Comparison of ENCODE assay signal across 17 cellular contexts in the genomic region with DNA sequence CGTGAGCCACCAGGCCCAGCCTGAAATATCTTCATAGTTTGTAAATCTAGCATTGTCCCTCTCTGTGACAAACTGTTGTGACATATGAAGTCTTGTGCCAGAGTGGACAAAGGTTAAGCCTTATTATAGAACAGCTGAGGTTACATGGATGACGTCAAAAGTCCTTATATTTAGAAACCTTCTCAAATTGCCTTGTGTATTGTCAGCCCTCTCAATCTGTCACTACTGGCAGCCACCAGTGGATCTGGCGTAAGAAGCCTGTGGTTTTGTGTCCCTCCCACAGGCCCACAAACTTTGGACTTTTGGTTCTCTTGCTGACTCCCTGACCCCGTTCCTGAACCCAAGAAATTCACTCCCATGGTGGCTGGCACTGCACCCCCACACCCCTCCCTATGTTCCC.
DNase-seq lines count a peak whose midpoint lies in the region; ATAC-seq and TF ChIP-seq lines count a peak whose summit lies in the region.
"Had no signal": no experiment of that assay in that cellular context is flagged by ENCODE, and none has a peak within 500 bp of the region (broad histone marks: within the 10 kb centered on the region; RNA-seq: fewer than 3 reads in every experiment).

No MANE protein-coding gene starts in this region.

- no peaks in the 10 kb centered on the region for H3K9me3 ChIP-seq in esophagus muscularis mucosa
- H3K9me3 ChIP-seq: BLaER1 had no signal

- ATAC-seq in Right ventricle myocardium superior (ENCODE audit: poor library complexity): peak; percentile 87
- ATAC-seq in GM18873 (IDR thresholded peaks at IDR 0.05; ENCODE audit: low FRiP score, unreplicated experiment): no peak
- ATAC-seq in HG03097 (IDR thresholded peaks at IDR 0.05; ENCODE audit: low FRiP score, unreplicated experiment): no peak
- ATAC-seq: foreskin keratinocyte had no signal

- no peak overlapping the region for H3K9ac ChIP-seq in KMS-11
- H3K9ac ChIP-seq: BLaER1 had no signal

- H3K4me3 Mint-ChIP-seq in nephron progenitor cell: no peak overlapping the region
- H3K4me3 Mint-ChIP-seq: immature natural killer cell had no signal

- DNase-seq in SHP77 (lab: John Stamatoyannopoulos, UW) (peak; percentile 82 to 88), Right ventricle myocardium superior (no peak), nephron progenitor cell (no peak), NCI-H2196 (lab: John Stamatoyannopoulos, UW; ENCODE audit: unreplicated experiment) (no peak), esophagus muscularis mucosa (ENCODE audit: extremely low spot score) (no peak)
- DNase-seq: activated CD4-positive, alpha-beta T cell treated with anti-CD3 and anti-CD28 coated beads for 48 hours; amygdala; foreskin keratinocyte; immature natural killer cell; Kasumi-1; NCI-H2171 treated with DMSO at 0.1 percent for 48 hours had no signal

- H3K27ac ChIP-seq in KMS-11 (peak overlapping the region; percentile 31; the same call in 1 of the 2 replicates), esophagus muscularis mucosa (replicated peaks in 1 of 4) (no peak overlapping the region)
- H3K27ac ChIP-seq: BLaER1, dorsolateral prefrontal cortex, foreskin keratinocyte, skin epidermis had no signal

- intact Hi-C loops in Right ventricle myocardium superior (cut with DNase I) (loop anchor here (5.0 to 10.0 kb wide), 3 partner anchors 81 to 201 kb away; partner anchors contain the start of gene FEM1C), esophagus muscularis mucosa (cut with DNase I) (loop anchor here (5.0 kb wide), 2 partner anchors 64 to 211 kb away; no protein-coding TSS in a partner anchor)

- H3K4me2 ChIP-seq in KMS-11: peak overlapping the region; percentile 60
- H3K4me2 ChIP-seq: BLaER1 had no signal

- H3K4me1 ChIP-seq in KMS-11 (ENCODE audit: low read depth, poor library complexity, severe bottlenecking) (peaks cover 81% of the 10 kb centered on the region), esophagus muscularis mucosa (peaks cover 10 to 14% (median 11%) of the 10 kb centered on the region in 4 donors)
- H3K4me1 ChIP-seq: BLaER1 had no signal

- no peaks in the 10 kb centered on the region for H3K9me3 Mint-ChIP-seq in nephron progenitor cell
- H3K9me3 Mint-ChIP-seq: immature natural killer cell had no signal

- TF ChIP-seq POLR2A in esophagus muscularis mucosa (IDR thresholded peaks at IDR 0.05; ENCODE audit: low read depth): no peak

- H3K4me1 Mint-ChIP-seq in nephron progenitor cell: peaks cover 3% of the 10 kb centered on the region
- H3K4me1 Mint-ChIP-seq: immature natural killer cell had no signal

- TF ChIP-seq CTCF in KMS-11 (conservative IDR thresholded peaks at IDR 0.05; ENCODE audit: low read depth, low read length): no peak
- TF ChIP-seq CTCF in nephron progenitor cell (IDR thresholded peaks at IDR 0.05): no peak
- no peak for TF ChIP-seq CTCF in esophagus muscularis mucosa (IDR thresholded peaks at IDR 0.05)

- H3K27me3 ChIP-seq in KMS-11 (ENCODE audit: insufficient read depth, low read depth): no peaks in the 10 kb centered on the region
- H3K27me3 ChIP-seq in esophagus muscularis mucosa: no peaks in the 10 kb centered on the region
- H3K27me3 ChIP-seq: BLaER1, dorsolateral prefrontal cortex, foreskin keratinocyte had no signal

- whole genome bisulfite sequencing in esophagus muscularis mucosa: 68% methylated on average over 4 of the region's 4 CpGs

- peak overlapping the region; percentile 89 for H3K27ac Mint-ChIP-seq in nephron progenitor cell
- H3K27ac Mint-ChIP-seq: immature natural killer cell had no signal

- H3K79me2 ChIP-seq in KMS-11 (ENCODE audit: insufficient read depth, low read depth): no peaks in the 10 kb centered on the region

- peak overlapping the region; percentile 17; the same call in 1 of the 2 replicates for H2AFZ ChIP-seq in KMS-11 (ENCODE audit: low read depth)

- no peak for TF ChIP-seq EP300 in esophagus muscularis mucosa (IDR thresholded peaks at IDR 0.05)

- no peaks in the 10 kb centered on the region for H3K36me3 ChIP-seq in KMS-11 (ENCODE audit: insufficient read depth)
- no peaks in the 10 kb centered on the region for H3K36me3 ChIP-seq in esophagus muscularis mucosa
- H3K36me3 ChIP-seq: BLaER1 had no signal

- H4K20me1 ChIP-seq in KMS-11 (ENCODE audit: insufficient read depth): no peaks in the 10 kb centered on the region
- H4K20me1 ChIP-seq: BLaER1 had no signal

- no peaks in the 10 kb centered on the region for H3K27me3 Mint-ChIP-seq in nephron progenitor cell (ENCODE audit: low read depth, poor library complexity)

- H3K4me3 ChIP-seq in KMS-11 (IDR thresholded peaks at IDR 0.05; ENCODE audit: insufficient read depth, low read depth, low read length) (no peak overlapping the region), esophagus muscularis mucosa (no peak overlapping the region)
- H3K4me3 ChIP-seq: BLaER1, dorsolateral prefrontal cortex, skin epidermis had no signal

- no peaks in the 10 kb centered on the region for H3K36me3 Mint-ChIP-seq in nephron progenitor cell (ENCODE audit: low read depth)
- H3K36me3 Mint-ChIP-seq: immature natural killer cell had no signal

Comparison
In these comparisons a context has a peak if more than half of its experiments do, and no peak if none do; other contexts are left out.
1. DNase-seq: peak in SHP77 (2 of 2); none in Right ventricle myocardium superior (single experiment), nephron progenitor cell (single experiment), NCI-H2196 (single experiment) and esophagus muscularis mucosa (single experiment).